In the genomic region with DNA sequence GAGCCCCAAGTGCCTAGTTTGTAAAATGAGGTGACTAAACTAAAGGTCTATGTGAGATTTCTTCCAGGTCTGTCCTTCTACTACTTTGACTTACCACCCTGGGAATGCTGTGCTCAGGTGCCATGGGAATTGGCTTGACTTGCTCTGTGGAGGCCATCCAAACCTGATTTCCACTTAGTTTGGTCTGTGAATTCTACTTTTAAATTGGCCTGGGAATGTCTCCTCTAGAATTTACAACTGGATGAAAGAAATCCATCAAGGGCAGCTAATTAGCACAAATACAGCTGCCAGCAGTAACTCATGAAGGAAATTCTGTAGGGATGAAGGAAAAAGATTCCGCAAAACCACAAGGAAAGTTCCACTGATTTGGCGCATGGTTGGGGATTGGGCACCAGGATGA, we compare ENCODE assay signal across 28 cellular contexts.
"Had no signal": no experiment of that assay in that cellular context is flagged by ENCODE, and none has a peak within 500 bp of the region (broad histone marks: within the 10 kb centered on the region; RNA-seq: fewer than 3 reads in every experiment).

No MANE protein-coding gene starts in this region.

- H3K36me3 ChIP-seq: left lung, lower lobe of right lung, neural progenitor cell, neutrophil, right atrium auricular region, right lobe of liver, tibial nerve, upper lobe of left lung had no signal

- ATAC-seq: left colon; left lung; lower lobe of right lung; naive thymus-derived CD8-positive, alpha-beta T cell; psoas muscle; right lobe of liver; stimulated activated memory B cell treated with anti-CD40 and anti-IgM and Interleukin-4, amounts not matched to agents 10 μg/mL and 1 μg/mL and 100 μg/mL, for 72 hours; stimulated activated naive CD8-positive, alpha-beta T cell treated with anti-CD3 and anti-CD28 coated beads, Interleukin-15, amount 100 ng/mL, for 72 hours had no signal

- H3K4me2 ChIP-seq: neural progenitor cell, smooth muscle cell had no signal

- H3K4me3 ChIP-seq: left lung, lower lobe of right lung, neural progenitor cell, psoas muscle, right atrium auricular region, right lobe of liver, smooth muscle cell, tibial nerve, upper lobe of left lung had no signal

- H3K9me3 ChIP-seq: left lung, lower lobe of right lung, neutrophil, psoas muscle, right atrium auricular region, right lobe of liver, tibial nerve, upper lobe of left lung had no signal

- H3K4me1 ChIP-seq: left lung, lower lobe of right lung, neural progenitor cell, parathyroid adenoma, psoas muscle, right atrium auricular region, upper lobe of left lung had no signal

- DNase-seq: hypothalamus; immature natural killer cell; kidney; left colon; left lung; lower lobe of right lung; mammary epithelial cell; mesenchymal stem cell; naive thymus-derived CD8-positive, alpha-beta T cell; nephron progenitor cell; occipital lobe; psoas muscle; right lobe of liver; stimulated activated CD4-positive, alpha-beta T cell treated with anti-CD3 and anti-CD28 coated beads, Interleukin-1b, Interleukin-23, amount 100 ng/mL, for 48 hours; stimulated activated CD4-positive, alpha-beta T cell treated with anti-CD3 and anti-CD28 coated beads, Interleukin-2, amount 100 ng/mL, for 48 hours; stimulated activated CD4-positive, alpha-beta T cell treated with anti-CD3 and anti-CD28 coated beads, Interleukin-4, amount 100 ng/mL, for 4 hours; stimulated activated CD8-positive, alpha-beta memory T cell treated with anti-CD3 and anti-CD28 coated beads, Interleukin-4, amount 100 ng/mL, for 48 hours; stimulated activated naive CD4-positive, alpha-beta T cell treated with Interleukin-2 at 50 U/mL for 16 hours; stimulated activated naive CD8-positive, alpha-beta T cell treated with anti-CD3 and anti-CD28 coated beads, Interleukin-15, amount 100 ng/mL, for 72 hours; substantia nigra; upper lobe of left lung had no signal

- H2AFZ ChIP-seq: neural progenitor cell, parathyroid adenoma had no signal

- H3K9ac ChIP-seq: neural progenitor cell, parathyroid adenoma had no signal

- H3K27ac ChIP-seq: left lung, lower lobe of right lung, neural progenitor cell, neutrophil, parathyroid adenoma, psoas muscle, right atrium auricular region, right lobe of liver, tibial nerve, upper lobe of left lung had no signal

- H3K27me3 ChIP-seq: left lung, neural progenitor cell, neutrophil, right atrium auricular region, right lobe of liver, tibial nerve, upper lobe of left lung had no signal
